Comparison of ENCODE assay signal across 9 cellular contexts in genomic region chr18:50099725-50100414, GRCh38.
DNase-seq lines count a peak whose midpoint lies in the region; ATAC-seq and TF ChIP-seq lines count a peak whose summit lies in the region.
"Had no signal": no experiment of that assay in that cellular context is flagged by ENCODE, and none has a peak within 500 bp of the region (broad histone marks: within the 10 kb centered on the region; RNA-seq: fewer than 3 reads in every experiment).

No MANE protein-coding gene starts in this region.

- peak overlapping the region; percentile 53 for H3K9ac ChIP-seq in mammary epithelial cell (ENCODE audit: insufficient read depth, low read length)

- BruUV-seq in mammary epithelial cell (replicated peaks; lab: Mats Ljungman, UMichigan), result TSS peak; percentile 76

- no peaks in the 10 kb centered on the region for H3K9me3 ChIP-seq in mammary epithelial cell (replicated peaks; ENCODE audit: insufficient read depth, low read length)
- H3K9me3 ChIP-seq in vagina, result no peaks in the 10 kb centered on the region

- no peak overlapping the region for H3K27ac Mint-ChIP-seq in activated CD4-positive, alpha-beta T cell treated with anti-CD3 and anti-CD28 coated beads, Interleukin-2, amount 10 ng/mL, durations not matched to agents 7 days and 5 days
- H3K27ac Mint-ChIP-seq in naive thymus-derived CD8-positive, alpha-beta T cell, result no peak overlapping the region
- H3K27ac Mint-ChIP-seq: nephron had no signal

- intact Hi-C loops in mammary epithelial cell (cut with micrococcal nuclease), result loop anchor here (1.0 kb wide), 2 partner anchors 19 to 93 kb away; no protein-coding TSS in a partner anchor
- intact Hi-C loops in vagina (cut with DNase I), result no loop called here

- peaks cover 17% of the 10 kb centered on the region for H3K27me3 Mint-ChIP-seq in activated CD4-positive, alpha-beta T cell treated with anti-CD3 and anti-CD28 coated beads, Interleukin-2, amount 10 ng/mL, durations not matched to agents 7 days and 5 days
- H3K27me3 Mint-ChIP-seq in naive thymus-derived CD8-positive, alpha-beta T cell, result peaks cover 15 to 41% (median 19%) of the 10 kb centered on the region in 5 donors

- peaks cover 4% of the 10 kb centered on the region for H3K79me2 ChIP-seq in mammary epithelial cell (ENCODE audit: insufficient read depth, low read length)

- H3K27me3 ChIP-seq in mammary epithelial cell (ENCODE audit: insufficient read depth, low read length) (no peaks in the 10 kb centered on the region), vagina (no peaks in the 10 kb centered on the region)

- no peak for TF ChIP-seq POLR2A in vagina (IDR thresholded peaks at IDR 0.05)

- dilution Hi-C loops in mammary epithelial cell (cut with HindIII; ENCODE audit: low sequenced_read_pairs), result loop anchor here (5.0 kb wide), 1 partner anchor 77 kb away; no protein-coding TSS in a partner anchor

- H3K9me3 Mint-ChIP-seq in activated CD4-positive, alpha-beta T cell treated with anti-CD3 and anti-CD28 coated beads, Interleukin-2, amount 10 ng/mL, durations not matched to agents 7 days and 5 days, result no peaks in the 10 kb centered on the region
- no peaks in the 10 kb centered on the region for H3K9me3 Mint-ChIP-seq in naive thymus-derived CD8-positive, alpha-beta T cell
- H3K9me3 Mint-ChIP-seq: nephron had no signal

- ATAC-seq in GM18909 (IDR thresholded peaks at IDR 0.05; ENCODE audit: poor library complexity, unreplicated experiment) (peak; percentile 77), HG03135 (IDR thresholded peaks at IDR 0.05; ENCODE audit: unreplicated experiment) (peak; percentile 72)
- ATAC-seq in naive thymus-derived CD8-positive, alpha-beta T cell, result no peak

- H3K27ac ChIP-seq in mammary epithelial cell (ENCODE audit: insufficient read depth, low read depth, low read length) (peak overlapping the region; percentile 75), vagina (peak overlapping the region; percentile 69)

- TF ChIP-seq CTCF in mammary epithelial cell (conservative IDR thresholded peaks at IDR 0.05 in 1 of 2, IDR thresholded peaks at IDR 0.05 in 1 of 2; ENCODE audit: extremely low read depth in 1 of 2, insufficient read depth in 1 of 2, low read depth in 1 of 2, low read length in 2 of 2) (no peak), vagina (IDR thresholded peaks at IDR 0.05) (no peak)

- H4K20me1 ChIP-seq in mammary epithelial cell (ENCODE audit: insufficient read depth, low read length), result no peaks in the 10 kb centered on the region

- H2AFZ ChIP-seq in mammary epithelial cell (ENCODE audit: low read depth, low read length), result no peak overlapping the region

- 73% methylated on average over 4 of the region's 4 CpGs for WGBS in mammary epithelial cell (ENCODE audit: low coverage, missing lambda C conversion rate)

- H3K36me3 Mint-ChIP-seq in activated CD4-positive, alpha-beta T cell treated with anti-CD3 and anti-CD28 coated beads, Interleukin-2, amount 10 ng/mL, durations not matched to agents 7 days and 5 days (ENCODE audit: low read depth), result no peaks in the 10 kb centered on the region
- H3K36me3 Mint-ChIP-seq in naive thymus-derived CD8-positive, alpha-beta T cell, result no peaks in the 10 kb centered on the region

- H3K4me2 ChIP-seq in mammary epithelial cell (ENCODE audit: insufficient read depth, low read depth, low read length), result peak overlapping the region; percentile 13

- DNase-seq in A172 (ENCODE audit: low spot score) (peak; percentile 33), mammary epithelial cell (peak; percentile 98), vagina (ENCODE audit: extremely low spot score in 2 of 2) (no peak)
- DNase-seq in activated CD4-positive, alpha-beta T cell treated with anti-CD3 and anti-CD28 coated beads, Interleukin-2, amount 10 ng/mL, durations not matched to agents 7 days and 5 days, result no peak
- no peak for DNase-seq in naive thymus-derived CD8-positive, alpha-beta T cell
- DNase-seq in stimulated activated CD8-positive, alpha-beta memory T cell treated with anti-CD3 and anti-CD28 coated beads, Interleukin-4, amount 100 ng/mL, for 48 hours, result no peak

- H3K36me3 ChIP-seq in mammary epithelial cell (ENCODE audit: insufficient read depth, low read length) (no peaks in the 10 kb centered on the region), vagina (no peaks in the 10 kb centered on the region)

- H3K4me1 Mint-ChIP-seq in activated CD4-positive, alpha-beta T cell treated with anti-CD3 and anti-CD28 coated beads, Interleukin-2, amount 10 ng/mL, durations not matched to agents 7 days and 5 days, result peaks cover 2% of the 10 kb centered on the region
- H3K4me1 Mint-ChIP-seq in naive thymus-derived CD8-positive, alpha-beta T cell, result peaks cover 0 to 2% (median 0%) of the 10 kb centered on the region in 4 donors

- POLR2A ChIA-PET in activated CD4-positive, alpha-beta T cell treated with anti-CD3 and anti-CD28 coated beads, Interleukin-2, amount 10 ng/mL, durations not matched to agents 7 days and 5 days (lab: Charles Lee), result no interaction called here
- POLR2A ChIA-PET in naive thymus-derived CD8-positive, alpha-beta T cell (lab: Charles Lee), result no interaction called here

- in situ Hi-C loops in mammary epithelial cell (cut with MboI; ENCODE audit: low sequenced_read_pairs in 2 of 2), result loop anchor here (10.0 kb wide), 1 partner anchor 95 kb away; the partner anchor contains the start of gene MYO5B (in 2 of the 2)

- H3K4me1 ChIP-seq in mammary epithelial cell (ENCODE audit: insufficient read depth, low read length), result peaks cover 45% of the 10 kb centered on the region
- H3K4me1 ChIP-seq in vagina, result peaks cover 39% of the 10 kb centered on the region

- no peak overlapping the region for H3K4me3 Mint-ChIP-seq in activated CD4-positive, alpha-beta T cell treated with anti-CD3 and anti-CD28 coated beads, Interleukin-2, amount 10 ng/mL, durations not matched to agents 7 days and 5 days
- no peak overlapping the region for H3K4me3 Mint-ChIP-seq in naive thymus-derived CD8-positive, alpha-beta T cell
- H3K4me3 Mint-ChIP-seq: nephron had no signal

- H3K4me3 ChIP-seq in mammary epithelial cell (replicated peaks in 1 of 3; ENCODE audit: insufficient read depth in 1 of 3, low read depth in 2 of 3, low read length in 3 of 3) (no peak overlapping the region), vagina (no peak overlapping the region)

- CTCF ChIA-PET in mammary epithelial cell (lab: Charles Lee; ENCODE audit: low non-redundant PET), result no interaction called here
- CTCF ChIA-PET in activated CD4-positive, alpha-beta T cell treated with anti-CD3 and anti-CD28 coated beads, Interleukin-2, amount 10 ng/mL, durations not matched to agents 7 days and 5 days (lab: Charles Lee), result no interaction called here

Comparison
In these comparisons a context has a peak if more than half of its experiments do, and no peak if none do; other contexts are left out.
1. DNase-seq: peak in A172 (single experiment) and mammary epithelial cell (single experiment); none in vagina (0 of 2), activated CD4-positive, alpha-beta T cell treated with anti-CD3 and anti-CD28 coated beads, Interleukin-2, amount 10 ng/mL, durations not matched to agents 7 days and 5 days (single experiment), naive thymus-derived CD8-positive, alpha-beta T cell (0 of 10) and stimulated activated CD8-positive, alpha-beta memory T cell treated with anti-CD3 and anti-CD28 coated beads, Interleukin-4, amount 100 ng/mL, for 48 hours (single experiment).
2. ATAC-seq: peak in GM18909 (single experiment) and HG03135 (single experiment); none in naive thymus-derived CD8-positive, alpha-beta T cell (0 of 2).